25 cellular contexts compared by ENCODE assay signal in genomic region chr11:17291710-17292109, GRCh38.
"Had no signal": no experiment of that assay in that cellular context is flagged by ENCODE, and none has a peak within 500 bp of the region (broad histone marks: within the 10 kb centered on the region; RNA-seq: fewer than 3 reads in every experiment).

No MANE protein-coding gene starts in this region.

- H3K27me3 ChIP-seq: esophagus squamous epithelium, gastrocnemius medialis, neutrophil, pancreas, right lobe of liver, suprapubic skin, thyroid gland, vagina had no signal

- H3K27ac Mint-ChIP-seq: effector memory CD8-positive, alpha-beta T cell; memory B cell; naive B cell; natural killer cell treated with Interleukin-12 subunit alpha and Interleukin-12 subunit beta and Interleukin-15 and Interleukin-18, amount 100 ng/mL, for 72 hours; progenitor cell of endocrine pancreas; stimulated activated naive CD8-positive, alpha-beta T cell treated with anti-CD3 and anti-CD28 coated beads, Interleukin-15, amount 100 ng/mL, for 72 hours had no signal

- H3K4me3 ChIP-seq: esophagus squamous epithelium, gastrocnemius medialis, lung, pancreas, right lobe of liver, suprapubic skin, thyroid gland, vagina had no signal

- ATAC-seq: effector memory CD8-positive, alpha-beta T cell; gastrocnemius medialis; left lobe of liver; natural killer cell treated with Interleukin-12 subunit alpha and Interleukin-12 subunit beta and Interleukin-15 and Interleukin-18, amount 100 ng/mL, for 72 hours; pancreas; right lobe of liver; stimulated activated naive CD8-positive, alpha-beta T cell treated with anti-CD3 and anti-CD28 coated beads, Interleukin-15, amount 100 ng/mL, for 72 hours had no signal

- H3K36me3 ChIP-seq: thyroid gland, vagina had no signal

- H3K9me3 ChIP-seq: esophagus squamous epithelium, gastrocnemius medialis, neutrophil, pancreas, right lobe of liver, suprapubic skin, thyroid gland, vagina had no signal

- H3K27me3 Mint-ChIP-seq: effector memory CD8-positive, alpha-beta T cell; memory B cell; naive B cell; natural killer cell treated with Interleukin-12 subunit alpha and Interleukin-12 subunit beta and Interleukin-15 and Interleukin-18, amount 100 ng/mL, for 72 hours; progenitor cell of endocrine pancreas; stimulated activated naive CD8-positive, alpha-beta T cell treated with anti-CD3 and anti-CD28 coated beads, Interleukin-15, amount 100 ng/mL, for 72 hours had no signal

- H3K4me1 ChIP-seq: suprapubic skin, thyroid gland, vagina had no signal

- H3K9me3 Mint-ChIP-seq: memory B cell; naive B cell; natural killer cell treated with Interleukin-12 subunit alpha and Interleukin-12 subunit beta and Interleukin-15 and Interleukin-18, amount 100 ng/mL, for 72 hours; neural crest cell; stimulated activated naive CD8-positive, alpha-beta T cell treated with anti-CD3 and anti-CD28 coated beads, Interleukin-15, amount 100 ng/mL, for 72 hours had no signal

- H3K4me3 Mint-ChIP-seq: effector memory CD8-positive, alpha-beta T cell; memory B cell; naive B cell; natural killer cell treated with Interleukin-12 subunit alpha and Interleukin-12 subunit beta and Interleukin-15 and Interleukin-18, amount 100 ng/mL, for 72 hours; neural crest cell; stimulated activated naive CD8-positive, alpha-beta T cell treated with anti-CD3 and anti-CD28 coated beads, Interleukin-15, amount 100 ng/mL, for 72 hours had no signal

- H3K27ac ChIP-seq: esophagus squamous epithelium, gastrocnemius medialis, pancreas, right lobe of liver, suprapubic skin, thyroid gland, vagina had no signal

- H3K4me1 Mint-ChIP-seq: memory B cell, neural crest cell had no signal

- H3K36me3 Mint-ChIP-seq: naive B cell had no signal

- DNase-seq: cortex of kidney; effector memory CD8-positive, alpha-beta T cell; erythroblast; esophagus squamous epithelium; gastrocnemius medialis; head of caudate nucleus; naive B cell; pancreas; right lobe of liver; small intestine; stimulated activated CD4-positive, alpha-beta T cell treated with anti-CD3 and anti-CD28 coated beads, Interleukin-15, amount 100 ng/mL, for 24 hours; stimulated activated CD4-positive, alpha-beta T cell treated with anti-CD3 and anti-CD28 coated beads, Interleukin-2, amount 100 ng/mL, for 48 hours; stimulated activated naive CD4-positive, alpha-beta T cell; stimulated activated naive CD8-positive, alpha-beta T cell treated with anti-CD3 and anti-CD28 coated beads, Interleukin-15, amount 100 ng/mL, for 72 hours; thyroid gland; trophoblast cell had no signal
